ENCODE assay signal across 8 cellular contexts in genomic region chr11:65382036-65382803, GRCh38. TPM values are rescaled to one million over a fixed set of nuclear protein-coding genes. Genes with fewer than 3 reads are reported as not detected.
DNase-seq lines count a peak whose midpoint lies in the region; ATAC-seq, FAIRE-seq and TF ChIP-seq lines count a peak whose summit lies in the region.

A gene with protein sequence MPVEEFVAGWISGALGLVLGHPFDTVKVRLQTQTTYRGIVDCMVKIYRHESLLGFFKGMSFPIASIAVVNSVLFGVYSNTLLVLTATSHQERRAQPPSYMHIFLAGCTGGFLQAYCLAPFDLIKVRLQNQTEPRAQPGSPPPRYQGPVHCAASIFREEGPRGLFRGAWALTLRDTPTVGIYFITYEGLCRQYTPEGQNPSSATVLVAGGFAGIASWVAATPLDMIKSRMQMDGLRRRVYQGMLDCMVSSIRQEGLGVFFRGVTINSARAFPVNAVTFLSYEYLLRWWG (minus strand): TSS chr11:65382646. CDS start chr11:65381951, 695 bp downstream.

- no peaks in the 10 kb centered on the region for H3K27me3 ChIP-seq in heart left ventricle

- TF ChIP-seq POLR2A in GM15510 (IDR thresholded peaks at IDR 0.05; ENCODE audit: borderline replicate concordance, extremely low read depth, insufficient read length) (peak; percentile 72), heart left ventricle (IDR thresholded peaks at IDR 0.05) (peak in 1 of 2 donors; percentile 80)

- H3K9me3 ChIP-seq in heart left ventricle: no peaks in the 10 kb centered on the region

- 0 to 1% (median 0%) methylated on average over 14 to 27 of the region's 27 CpGs for WGBS in heart left ventricle, 4 donors

- peak; percentile 59 for ATAC-seq in HG02870 (IDR thresholded peaks at IDR 0.05; ENCODE audit: unreplicated experiment)
- peak; percentile 86 for ATAC-seq in activated naive CD8-positive, alpha-beta T cell treated with anti-CD3 and anti-CD28 coated beads, Interleukin-2, amount 50 U/mL, for 24 hours
- peak; percentile 90 to 95 (median 92) for ATAC-seq in heart left ventricle

- H3K4me3 ChIP-seq in heart left ventricle: peak within 1 kb of the TSS; percentile 6 to 59 (median 50)

- FAIRE-seq in urothelium cell line (lab: Jason Lieb, UNC): peak; percentile 99

- H3K36me3 Mint-ChIP-seq in activated naive CD8-positive, alpha-beta T cell treated with anti-CD3 and anti-CD28 coated beads, Interleukin-2, amount 50 U/mL, for 24 hours (ENCODE audit: low read depth): no peaks in the 10 kb centered on the region

- H3K27me3 Mint-ChIP-seq in activated naive CD8-positive, alpha-beta T cell treated with anti-CD3 and anti-CD28 coated beads, Interleukin-2, amount 50 U/mL, for 24 hours: no peaks in the 10 kb centered on the region

- H3K36me3 ChIP-seq in heart left ventricle: no peaks in the 10 kb centered on the region

- peak within 1 kb of the TSS; percentile 98 for H3K27ac Mint-ChIP-seq in activated naive CD8-positive, alpha-beta T cell treated with anti-CD3 and anti-CD28 coated beads, Interleukin-2, amount 50 U/mL, for 24 hours

- intact Hi-C loops in heart left ventricle (cut with DNase I): loop anchor here in 7 of 10 donors (1.0 to 5.0 kb wide), 8 partner anchors 35 to 130 kb away; no protein-coding TSS in a partner anchor

- H3K4me1 Mint-ChIP-seq in activated naive CD8-positive, alpha-beta T cell treated with anti-CD3 and anti-CD28 coated beads, Interleukin-2, amount 50 U/mL, for 24 hours: peaks cover 63% of the 10 kb centered on the region

- peak within 1 kb of the TSS; percentile 90 to 99 (median 96) for H3K27ac ChIP-seq in heart left ventricle

- DNase-seq in NCI-H146 (lab: John Stamatoyannopoulos, UW): peak; percentile 94
- DNase-seq in T follicular helper cell (ENCODE audit: low read depth): peak; percentile 87
- peak; percentile 92 for DNase-seq in activated naive CD8-positive, alpha-beta T cell treated with anti-CD3 and anti-CD28 coated beads, Interleukin-2, amount 50 U/mL, for 24 hours
- peak; percentile 92 to 96 (median 95) for DNase-seq in heart left ventricle
- DNase-seq in pulmonary artery endothelial cell (ENCODE audit: low read depth, low spot score): peak; percentile 97
- DNase-seq in urothelium cell line (ENCODE audit: low spot score): peak; percentile 94

- peaks cover 12 to 71% (median 41%) of the 10 kb centered on the region in 12 donors for H3K4me1 ChIP-seq in heart left ventricle

- H3K9me3 Mint-ChIP-seq in activated naive CD8-positive, alpha-beta T cell treated with anti-CD3 and anti-CD28 coated beads, Interleukin-2, amount 50 U/mL, for 24 hours: no peaks in the 10 kb centered on the region

- TF ChIP-seq CTCF in heart left ventricle (IDR thresholded peaks at IDR 0.05): peak; percentile 80 to 97 (median 85)

- H3K4me3 Mint-ChIP-seq in activated naive CD8-positive, alpha-beta T cell treated with anti-CD3 and anti-CD28 coated beads, Interleukin-2, amount 50 U/mL, for 24 hours: peak within 1 kb of the TSS; percentile 87

RNA-seq across cellular contexts. Expression of the gene that starts here (rescaled TPM):
- total RNA-seq in heart left ventricle (10 to 100 TPM in 1 of 9 donors, 1 to 10 TPM in 8; 3.8 to 11.6 (median 6.6) TPM), pulmonary artery endothelial cell (1.3 and 1.4 TPM in 2 replicates)
- 1 to 10 TPM; 3.8 to 6.6 TPM for polyA plus RNA-seq in heart left ventricle

Comparison
In these comparisons a context has a peak if more than half of its experiments do, and no peak if none do; other contexts are left out.
1. Peak in every context shown above with its lines: DNase-seq, ATAC-seq, H3K4me3 ChIP-seq and H3K27ac ChIP-seq.